Comparison of ENCODE assay signal across 8 cellular contexts in genomic region chr2:183037281-183037659, GRCh38. TPM values are rescaled to one million over a fixed set of nuclear protein-coding genes. Genes with fewer than 3 reads are reported as not detected.
A peak's percentile ranks its signal among the peaks of the same experiment; 100 is the strongest.
DNase-seq lines count a peak whose midpoint lies in the region; ATAC-seq and TF ChIP-seq lines count a peak whose summit lies in the region.

No MANE protein-coding gene starts in this region.

- H3K36me3 ChIP-seq in ACC112 (ENCODE audit: insufficient read depth, low read length) (no peaks in the 10 kb centered on the region), GM23338 (ENCODE audit: insufficient read depth) (no peaks in the 10 kb centered on the region)

- H3F3A ChIP-seq in GM23338 (replicated peaks; ENCODE audit: low read depth) = no peaks in the 10 kb centered on the region

- CTCF ChIA-PET in activated B cell treated with CpG ODN at 0.5 μM for 24 hours (lab: Charles Lee) = no interaction called here

- H3K4me3 Mint-ChIP-seq in GM23338 = peak overlapping the region; percentile 89
- H3K4me3 Mint-ChIP-seq in activated B cell treated with CpG ODN at 0.5 μM for 24 hours = peak overlapping the region; percentile 38

- H2AFZ ChIP-seq in ACC112 (ENCODE audit: low read length, unreplicated experiment) = peak overlapping the region; percentile 61
- H2AFZ ChIP-seq in GM23338 = no peak overlapping the region

- H3K79me2 ChIP-seq in ACC112 (ENCODE audit: control insufficient read depth, insufficient read depth, low read length, unreplicated experiment) (peaks cover 59% of the 10 kb centered on the region), GM23338 (replicated peaks; ENCODE audit: insufficient read depth) (peaks cover 53% of the 10 kb centered on the region)

- H3K9me2 ChIP-seq in GM23338 (ENCODE audit: insufficient read depth) = no peaks in the 10 kb centered on the region

- ATAC-seq in GM23338 = no peak
- ATAC-seq in activated B cell treated with CpG ODN at 0.5 μM for 24 hours (ENCODE audit: low read depth) = no peak
- no peak for ATAC-seq in HG02610 (IDR thresholded peaks at IDR 0.05; ENCODE audit: unreplicated experiment)

- H4K20me1 ChIP-seq in GM23338 (replicated peaks; ENCODE audit: insufficient read depth) = peaks cover 8% of the 10 kb centered on the region; the same call in 1 of the 2 replicates

- 0 out of 3 replicates have a peak, but pooled peaks cover 2% of the 10 kb centered on the region for H3K9me3 Mint-ChIP-seq in GM23338
- no peaks in the 10 kb centered on the region for H3K9me3 Mint-ChIP-seq in activated B cell treated with CpG ODN at 0.5 μM for 24 hours

- TF ChIP-seq CTCF in GM23338 (conservative IDR thresholded peaks at IDR 0.05; ENCODE audit: low read depth in 2 of 2) = no peak
- no peak for TF ChIP-seq CTCF in activated B cell treated with CpG ODN at 0.5 μM for 24 hours (IDR thresholded peaks at IDR 0.05)

- peaks cover 3% of the 10 kb centered on the region; the same call in 1 of the 3 replicates for H3K36me3 Mint-ChIP-seq in GM23338 (ENCODE audit: low read depth)
- no peaks in the 10 kb centered on the region for H3K36me3 Mint-ChIP-seq in activated B cell treated with CpG ODN at 0.5 μM for 24 hours (ENCODE audit: low read depth)

- peak overlapping the region; percentile 80 for H3K4me2 ChIP-seq in GM23338

- peaks cover 45% of the 10 kb centered on the region for H3K4me1 Mint-ChIP-seq in GM23338
- H3K4me1 Mint-ChIP-seq in activated B cell treated with CpG ODN at 0.5 μM for 24 hours = peaks cover 27% of the 10 kb centered on the region

- intact Hi-C loops in activated B cell treated with CpG ODN at 0.5 μM for 24 hours (cut with micrococcal nuclease) = loop anchor here (2.0 to 10.0 kb wide), 6 partner anchors 88 to 1730 kb away; partner anchors contain the start of genes DNAJC10, ITPRID2, NEUROD1 and NUP35

- H3K27me3 Mint-ChIP-seq in GM23338 (ENCODE audit: insufficient read depth, low read depth, poor library complexity) (peaks cover 4% of the 10 kb centered on the region), activated B cell treated with CpG ODN at 0.5 μM for 24 hours (peaks cover 45% of the 10 kb centered on the region)

- H3K4me1 ChIP-seq in ACC112 (ENCODE audit: control insufficient read depth, insufficient read depth, low read length, unreplicated experiment) (peaks cover 38% of the 10 kb centered on the region), GM23338 (ENCODE audit: insufficient read depth) (peaks cover 43% of the 10 kb centered on the region)

- POLR2A ChIA-PET in activated B cell treated with CpG ODN at 0.5 μM for 24 hours (lab: Charles Lee) = no interaction called here

- H3K27ac Mint-ChIP-seq in GM23338 = peak overlapping the region; percentile 16
- no peak overlapping the region for H3K27ac Mint-ChIP-seq in activated B cell treated with CpG ODN at 0.5 μM for 24 hours

- DNase-seq in GM23338 (ENCODE audit: low spot score) (no peak), activated B cell treated with CpG ODN at 0.5 μM for 24 hours (no peak), foreskin melanocyte (peak; percentile 33), pons (ENCODE audit: low spot score) (peak; percentile 32), NCI-H774 (lab: John Stamatoyannopoulos, UW) (no peak)
- DNase-seq in activated effector memory CD4-positive, alpha-beta T cell treated with anti-CD3 and anti-CD28 coated beads, Interleukin-2, amount 50 U/mL, for 16 hours = no peak

- H3K27me3 ChIP-seq in ACC112 (ENCODE audit: insufficient read depth, low read length) = no peaks in the 10 kb centered on the region
- peaks cover 9% of the 10 kb centered on the region for H3K27me3 ChIP-seq in GM23338 (ENCODE audit: insufficient read depth)

- peak overlapping the region; percentile 88 for H3K27ac ChIP-seq in ACC112 (ENCODE audit: low read depth, low read length)
- H3K27ac ChIP-seq in GM23338 (ENCODE audit: low read depth) = no peak overlapping the region

- H3K4me3 ChIP-seq in ACC112 (ENCODE audit: low read depth, low read length) (peak overlapping the region; percentile 94), GM23338 (peak overlapping the region; percentile 61)

TF ChIP-seq in GM23338, 12 proteins besides CTCF, POLR2A, EP300 and RAD21 (continues in another document):
- TF ChIP-seq ZNF331 (CRISPR knock-in tag; IDR thresholded peaks at IDR 0.05; ENCODE audit: low read depth) = no peak
- no peak for TF ChIP-seq POLR2AphosphoS5 (IDR thresholded peaks at IDR 0.05; ENCODE audit: low read depth)
- no peak for TF ChIP-seq JUNB (IDR thresholded peaks at IDR 0.05; ENCODE audit: unreplicated experiment)
- TF ChIP-seq, protein P1, sequence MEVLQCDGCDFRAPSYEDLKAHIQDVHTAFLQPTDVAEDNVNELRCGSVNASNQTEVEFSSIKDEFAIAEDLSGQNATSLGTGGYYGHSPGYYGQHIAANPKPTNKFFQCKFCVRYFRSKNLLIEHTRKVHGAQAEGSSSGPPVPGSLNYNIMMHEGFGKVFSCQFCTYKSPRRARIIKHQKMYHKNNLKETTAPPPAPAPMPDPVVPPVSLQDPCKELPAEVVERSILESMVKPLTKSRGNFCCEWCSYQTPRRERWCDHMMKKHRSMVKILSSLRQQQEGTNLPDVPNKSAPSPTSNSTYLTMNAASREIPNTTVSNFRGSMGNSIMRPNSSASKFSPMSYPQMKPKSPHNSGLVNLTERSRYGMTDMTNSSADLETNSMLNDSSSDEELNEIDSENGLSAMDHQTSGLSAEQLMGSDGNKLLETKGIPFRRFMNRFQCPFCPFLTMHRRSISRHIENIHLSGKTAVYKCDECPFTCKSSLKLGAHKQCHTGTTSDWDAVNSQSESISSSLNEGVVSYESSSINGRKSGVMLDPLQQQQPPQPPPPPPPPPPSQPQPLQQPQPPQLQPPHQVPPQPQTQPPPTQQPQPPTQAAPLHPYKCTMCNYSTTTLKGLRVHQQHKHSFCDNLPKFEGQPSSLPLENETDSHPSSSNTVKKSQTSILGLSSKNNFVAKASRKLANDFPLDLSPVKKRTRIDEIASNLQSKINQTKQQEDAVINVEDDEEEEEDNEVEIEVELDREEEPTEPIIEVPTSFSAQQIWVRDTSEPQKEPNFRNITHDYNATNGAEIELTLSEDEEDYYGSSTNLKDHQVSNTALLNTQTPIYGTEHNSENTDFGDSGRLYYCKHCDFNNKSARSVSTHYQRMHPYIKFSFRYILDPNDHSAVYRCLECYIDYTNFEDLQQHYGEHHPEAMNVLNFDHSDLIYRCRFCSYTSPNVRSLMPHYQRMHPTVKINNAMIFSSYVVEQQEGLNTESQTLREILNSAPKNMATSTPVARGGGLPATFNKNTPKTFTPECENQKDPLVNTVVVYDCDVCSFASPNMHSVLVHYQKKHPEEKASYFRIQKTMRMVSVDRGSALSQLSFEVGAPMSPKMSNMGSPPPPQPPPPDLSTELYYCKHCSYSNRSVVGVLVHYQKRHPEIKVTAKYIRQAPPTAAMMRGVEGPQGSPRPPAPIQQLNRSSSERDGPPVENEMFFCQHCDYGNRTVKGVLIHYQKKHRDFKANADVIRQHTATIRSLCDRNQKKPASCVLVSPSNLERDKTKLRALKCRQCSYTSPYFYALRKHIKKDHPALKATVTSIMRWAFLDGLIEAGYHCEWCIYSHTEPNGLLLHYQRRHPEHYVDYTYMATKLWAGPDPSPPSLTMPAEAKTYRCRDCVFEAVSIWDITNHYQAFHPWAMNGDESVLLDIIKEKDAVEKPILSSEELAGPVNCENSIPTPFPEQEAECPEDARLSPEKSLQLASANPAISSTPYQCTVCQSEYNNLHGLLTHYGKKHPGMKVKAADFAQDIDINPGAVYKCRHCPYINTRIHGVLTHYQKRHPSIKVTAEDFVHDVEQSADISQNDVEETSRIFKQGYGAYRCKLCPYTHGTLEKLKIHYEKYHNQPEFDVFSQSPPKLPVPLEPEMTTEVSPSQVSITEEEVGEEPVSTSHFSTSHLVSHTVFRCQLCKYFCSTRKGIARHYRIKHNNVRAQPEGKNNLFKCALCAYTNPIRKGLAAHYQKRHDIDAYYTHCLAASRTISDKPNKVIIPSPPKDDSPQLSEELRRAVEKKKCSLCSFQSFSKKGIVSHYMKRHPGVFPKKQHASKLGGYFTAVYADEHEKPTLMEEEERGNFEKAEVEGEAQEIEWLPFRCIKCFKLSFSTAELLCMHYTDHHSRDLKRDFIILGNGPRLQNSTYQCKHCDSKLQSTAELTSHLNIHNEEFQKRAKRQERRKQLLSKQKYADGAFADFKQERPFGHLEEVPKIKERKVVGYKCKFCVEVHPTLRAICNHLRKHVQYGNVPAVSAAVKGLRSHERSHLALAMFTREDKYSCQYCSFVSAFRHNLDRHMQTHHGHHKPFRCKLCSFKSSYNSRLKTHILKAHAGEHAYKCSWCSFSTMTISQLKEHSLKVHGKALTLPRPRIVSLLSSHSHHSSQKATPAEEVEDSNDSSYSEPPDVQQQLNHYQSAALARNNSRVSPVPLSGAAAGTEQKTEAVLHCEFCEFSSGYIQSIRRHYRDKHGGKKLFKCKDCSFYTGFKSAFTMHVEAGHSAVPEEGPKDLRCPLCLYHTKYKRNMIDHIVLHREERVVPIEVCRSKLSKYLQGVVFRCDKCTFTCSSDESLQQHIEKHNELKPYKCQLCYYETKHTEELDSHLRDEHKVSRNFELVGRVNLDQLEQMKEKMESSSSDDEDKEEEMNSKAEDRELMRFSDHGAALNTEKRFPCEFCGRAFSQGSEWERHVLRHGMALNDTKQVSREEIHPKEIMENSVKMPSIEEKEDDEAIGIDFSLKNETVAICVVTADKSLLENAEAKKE (CRISPR knock-in tag; IDR thresholded peaks at IDR 0.05) = no peak
- TF ChIP-seq ZNF114 (CRISPR knock-in tag; IDR thresholded peaks at IDR 0.05) = no peak
- TF ChIP-seq NANOG (IDR thresholded peaks at IDR 0.05; ENCODE audit: borderline replicate concordance) = no peak
- TF ChIP-seq CREB1 (CRISPR knock-in tag; IDR thresholded peaks at IDR 0.05; ENCODE audit: low read depth) = no peak
- TF ChIP-seq EZH2phosphoT487 (IDR thresholded peaks at IDR 0.05; ENCODE audit: unreplicated experiment) = no peak
- TF ChIP-seq EZH2 (IDR thresholded peaks at IDR 0.05; ENCODE audit: low read depth, unreplicated experiment) = no peak
- TF ChIP-seq STAT1 (IDR thresholded peaks at IDR 0.05; ENCODE audit: unreplicated experiment) = no peak

RNA-seq across cellular contexts. Expression of gene NCKAP1, which starts 1.0 kb away (rescaled TPM):
- total RNA-seq in GM23338 (2014; rRNA removed; shearing (Covaris generic)) = 157 and 179 TPM in 2 replicates
- polyA plus RNA-seq in GM23338 (2016; fragmentation: Nextera tagmentation; extraction: Ambion mirVana) = 53.8 and 61.7 TPM in 2 replicates
- 0.22 TPM in 1 of 2 replicates, not detected in the other for total RNA-seq in activated B cell treated with CpG ODN at 0.5 μM for 24 hours

RNA-seq across cellular contexts. Expression of gene DUSP19, which starts 41.3 kb away (rescaled TPM):
- total RNA-seq in GM23338 (2014; rRNA removed; shearing (Covaris generic)) = 0.97 and 2.8 TPM in 2 replicates
- polyA plus RNA-seq in GM23338 (2016; fragmentation: Nextera tagmentation; extraction: Ambion mirVana) = 1.9 TPM in 2 replicates
- 0.31 and 0.49 TPM in 2 replicates for total RNA-seq in activated B cell treated with CpG ODN at 0.5 μM for 24 hours

Comparison
In these comparisons a context has a peak if more than half of its experiments do, and no peak if none do; other contexts are left out.
1. DNase-seq: peak in foreskin melanocyte (single experiment) and pons (single experiment); none in GM23338 (single experiment), activated B cell treated with CpG ODN at 0.5 μM for 24 hours (single experiment), activated effector memory CD4-positive, alpha-beta T cell treated with anti-CD3 and anti-CD28 coated beads, Interleukin-2, amount 50 U/mL, for 16 hours (single experiment) and NCI-H774 (single experiment).
2. RNA of gene NCKAP1, which starts 1.0 kb away (total RNA-seq): 157 to 179 TPM in GM23338; 0.22 TPM in activated B cell treated with CpG ODN at 0.5 μM for 24 hours; every median in the first group is over 100 times any median in the second.